In genomic region chr4:139301143-139301820, GRCh38 we compare ENCODE assay signal across 8 cellular contexts. TPM values are rescaled to one million over a fixed set of nuclear protein-coding genes. Genes with fewer than 3 reads are reported as not detected.
A peak's percentile ranks its signal among the peaks of the same experiment; 100 is the strongest.
DNase-seq lines count a peak whose midpoint lies in the region; ATAC-seq and TF ChIP-seq lines count a peak whose summit lies in the region.

TSS of gene NAA15 (plus strand) at chr4:139301505. CDS start at chr4:139301778, 273 bp downstream.

- peaks cover 7% of the 10 kb centered on the region; the same call in 1 of the 2 replicates for H3K4me1 ChIP-seq in Panc1 (ENCODE audit: control insufficient read depth, insufficient read depth, low read length)
- no peaks in the 10 kb centered on the region for H3K4me1 ChIP-seq in esophagus (ENCODE audit: control insufficient read depth in 2 of 2, insufficient read depth in 2 of 2, low read length in 1 of 2)
- peaks cover 32% of the 10 kb centered on the region for H3K4me1 ChIP-seq in muscle layer of colon (ENCODE audit: insufficient read depth, low read length)

- DNase-seq in DMS53 (lab: John Stamatoyannopoulos, UW) (peak; percentile 98), KG1 (lab: John Stamatoyannopoulos, UW) (peak; percentile 95), Panc1 (ENCODE audit: low read depth, low spot score) (peak; percentile 79)
- peak; percentile 96 for DNase-seq in activated T-cell treated with anti-CD3 and anti-CD28 coated beads, Interleukin-2, amount 50 U/mL, for 4 hours
- peak; percentile 94 for DNase-seq in stimulated activated CD8-positive, alpha-beta memory T cell treated with anti-CD3 and anti-CD28 coated beads, Interleukin-7, amount 100 ng/mL, for 24 hours (ENCODE audit: low read depth)

- H3K27ac ChIP-seq in Panc1 (ENCODE audit: low read length) (peak within 1 kb of the TSS; percentile 91), esophagus (ENCODE audit: low read depth in 2 of 2, low read length in 1 of 2) (peak within 1 kb of the TSS; percentile 87 to 97), muscle layer of colon (ENCODE audit: low read depth, low read length) (peak within 1 kb of the TSS; percentile 96)

- in situ Hi-C loops in Panc1 (cut with HindIII; ENCODE audit: low pct_unique_long_range_greater_than_20kb, low sequenced_read_pairs), result no loop called here

- peak within 1 kb of the TSS; percentile 91 to 95 for H3K4me3 ChIP-seq in Panc1 (ENCODE audit: low read depth in 2 of 2, low read length in 2 of 2)
- H3K4me3 ChIP-seq in esophagus (ENCODE audit: low read depth in 1 of 2, low read length in 2 of 2), result peak within 1 kb of the TSS; percentile 91
- H3K4me3 ChIP-seq in muscle layer of colon (ENCODE audit: low read depth in 1 of 2, low read length in 2 of 2), result peak within 1 kb of the TSS; percentile 73 to 97

- ATAC-seq in GM21723 (IDR thresholded peaks at IDR 0.05; ENCODE audit: unreplicated experiment) (peak; percentile 86), Panc1 (peak; percentile 97)
- ATAC-seq in activated T-cell treated with anti-CD3 and anti-CD28 coated beads, Interleukin-2, amount 50 U/mL, for 4 hours, result peak; percentile 89 to 91

- no peak for TF ChIP-seq CTCF in Panc1 (IDR thresholded peaks at IDR 0.05)

- 0% methylated on average over 58 to 59 of the region's 59 CpGs for WGBS in esophagus, 2 donors

- CTCF ChIA-PET in Panc1 (lab: Charles Lee), result no interaction called here

- H3K4me1 Mint-ChIP-seq in activated T-cell treated with anti-CD3 and anti-CD28 coated beads, Interleukin-2, amount 50 U/mL, for 4 hours (ENCODE audit: low read depth), result peaks cover 52% of the 10 kb centered on the region

- no TSS peak for BruUV-seq in Panc1 (replicated peaks; lab: Mats Ljungman, UMichigan)

- H3K9ac ChIP-seq in muscle layer of colon (ENCODE audit: low read length), result peak within 1 kb of the TSS; percentile 94

- peaks cover 21% of the 10 kb centered on the region for H3K36me3 Mint-ChIP-seq in activated T-cell treated with anti-CD3 and anti-CD28 coated beads, Interleukin-2, amount 50 U/mL, for 4 hours (ENCODE audit: insufficient read depth)

- peak within 1 kb of the TSS; percentile 100 for H3K4me3 Mint-ChIP-seq in activated T-cell treated with anti-CD3 and anti-CD28 coated beads, Interleukin-2, amount 50 U/mL, for 4 hours

- peaks cover 5% of the 10 kb centered on the region for H3K9me3 Mint-ChIP-seq in activated T-cell treated with anti-CD3 and anti-CD28 coated beads, Interleukin-2, amount 50 U/mL, for 4 hours

- H3K27me3 ChIP-seq in Panc1 (ENCODE audit: control insufficient read depth, insufficient read depth, low read length) (no peaks in the 10 kb centered on the region), esophagus (ENCODE audit: control insufficient read depth in 1 of 2, insufficient read depth in 2 of 2, low read length in 2 of 2) (no peaks in the 10 kb centered on the region), muscle layer of colon (ENCODE audit: control insufficient read depth in 1 of 2, insufficient read depth in 2 of 2, low read length in 2 of 2) (no peaks in the 10 kb centered on the region)

- intact Hi-C loops in Panc1 (cut with micrococcal nuclease; ENCODE audit: unreplicated experiment), result no loop called here

- H3K36me3 ChIP-seq in Panc1 (ENCODE audit: control insufficient read depth, insufficient read depth, low read length) (peaks cover 9% of the 10 kb centered on the region), esophagus (ENCODE audit: control insufficient read depth in 2 of 2, insufficient read depth in 2 of 2, low read length in 1 of 2) (no peaks in the 10 kb centered on the region), muscle layer of colon (ENCODE audit: insufficient read depth, low read length) (no peaks in the 10 kb centered on the region)

- no peaks in the 10 kb centered on the region for H3K27me3 Mint-ChIP-seq in activated T-cell treated with anti-CD3 and anti-CD28 coated beads, Interleukin-2, amount 50 U/mL, for 4 hours (ENCODE audit: low read depth)

- POLR2A ChIA-PET in Panc1 (lab: Charles Lee), result interaction anchor here (0.7 kb wide), 1 partner anchor 59 kb away, joined by 3 read pairs; no protein-coding TSS in a partner anchor

- H3K9me3 ChIP-seq in Panc1 (ENCODE audit: control insufficient read depth, insufficient read depth, low read depth, low read length) (no peaks in the 10 kb centered on the region), esophagus (ENCODE audit: control insufficient read depth in 2 of 2, insufficient read depth in 1 of 2, low read depth in 1 of 2, low read length in 1 of 2) (no peaks in the 10 kb centered on the region), muscle layer of colon (ENCODE audit: low read length) (no peaks in the 10 kb centered on the region)

RNA-seq across cellular contexts. Expression of gene NAA15, which starts in this region (rescaled TPM):
- total RNA-seq in Panc1 (2021; ENCODE audit: unreplicated experiment), result 55.0 TPM
- 14.0 TPM for polyA plus RNA-seq in Panc1 (2012; ENCODE audit: insufficient read length)
- total RNA-seq in activated T-cell treated with anti-CD3 and anti-CD28 coated beads, Interleukin-2, amount 50 U/mL, for 4 hours, result 100 to 1,000 TPM; 137 to 149 (median 144) TPM
- 10 to 100 TPM in 1 of 2 donors, 1 to 10 TPM in 1; 5.6 to 11.4 TPM for polyA plus RNA-seq in esophagus

Comparison
In these comparisons a context has a peak if more than half of its experiments do, and no peak if none do; other contexts are left out.
1. Peak in every context shown above with its lines: DNase-seq, ATAC-seq, H3K4me3 ChIP-seq and H3K27ac ChIP-seq.